In genomic region chr14:100067971-100068959, GRCh38 we compare ENCODE assay signal across 1 cellular context.
TF ChIP-seq lines count a peak whose summit lies in the region.

No MANE protein-coding gene starts in this region.

TF ChIP-seq in endothelial cell of umbilical vein, 7 proteins besides CTCF, POLR2A, EP300 and RAD21 (continued from another document):
- TF ChIP-seq MAX (IDR thresholded peaks at IDR 0.05; ENCODE audit: insufficient read depth, insufficient read length) (no peak), GATA2 (IDR thresholded peaks at IDR 0.05; ENCODE audit: insufficient read depth, insufficient read length, low read depth, low read length) (peak; percentile 50), FOS (IDR thresholded peaks at IDR 0.05; ENCODE audit: borderline replicate concordance, insufficient read depth, low read length) (peak; percentile 48), POLR2AphosphoS5 (IDR thresholded peaks at IDR 0.05; ENCODE audit: insufficient read depth, low read depth, low read length) (no peak), JUN (IDR thresholded peaks at IDR 0.05; ENCODE audit: borderline replicate concordance, insufficient read depth, insufficient read length, low read depth) (no peak)
